ENCODE assay signal across 1 cellular context in the genomic region with DNA sequence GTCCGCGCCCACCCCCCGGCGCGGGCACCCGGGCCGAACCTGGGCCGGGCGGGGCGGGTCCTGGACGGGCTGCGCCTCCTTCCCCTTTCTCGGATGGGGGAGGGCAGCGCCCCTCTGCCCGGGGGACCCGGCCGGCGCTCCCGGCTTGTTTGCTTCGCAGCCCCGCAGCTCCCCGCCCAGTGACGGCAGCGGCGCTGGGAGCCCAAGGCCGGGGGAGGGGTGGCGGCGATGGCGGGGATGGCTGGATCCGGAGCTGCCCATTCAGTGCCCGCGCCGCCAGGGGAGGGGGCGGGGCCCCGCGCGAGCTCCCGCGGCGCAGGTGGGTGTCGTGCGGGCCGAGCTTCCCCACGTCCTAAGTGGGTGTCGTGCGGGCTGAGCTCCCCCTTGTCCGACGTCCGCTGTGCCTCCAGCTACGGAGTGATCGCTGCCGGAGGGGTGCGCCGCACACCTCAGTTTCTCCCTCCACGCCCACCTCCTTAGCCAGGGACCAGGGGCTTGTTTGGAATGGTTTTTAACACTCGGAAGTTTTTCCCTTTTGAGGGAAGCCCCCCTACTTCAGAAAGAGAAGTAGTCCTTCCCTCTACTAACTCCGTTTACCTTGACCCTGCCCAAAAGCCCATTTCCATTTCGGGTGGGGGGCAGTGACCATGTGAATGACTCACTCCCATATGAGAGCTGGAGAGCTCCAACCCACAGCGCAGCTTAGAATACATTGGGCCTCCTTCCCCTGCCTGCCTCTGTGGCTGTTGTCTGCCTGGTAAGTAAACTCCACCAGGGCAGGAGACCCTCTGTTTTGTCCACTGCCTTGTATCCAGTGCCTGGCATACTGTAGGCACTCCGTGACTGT.
A peak's percentile ranks its signal among the peaks of the same experiment; 100 is the strongest.
TF ChIP-seq lines count a peak whose summit lies in the region.

No MANE protein-coding gene starts in this region.

TF ChIP-seq in HepG2, 621 proteins besides CTCF, POLR2A, EP300 and RAD21 (continues in another document):
- TF ChIP-seq MXI1 (IDR thresholded peaks at IDR 0.05; ENCODE audit: borderline replicate concordance, low read depth, low read length) (peak; percentile 43; the same call in 2 of the 3 replicates), HNRNPK (IDR thresholded peaks at IDR 0.05; ENCODE audit: low read depth, low read length, poor library complexity, severe bottlenecking) (peak; percentile 49), TGIF2 (CRISPR knock-in tag; IDR thresholded peaks at IDR 0.05) (no peak), ZNF501 (CRISPR knock-in tag; IDR thresholded peaks at IDR 0.05) (0 out of 2 replicates have a peak, but pooled peaks have one; percentile 41), HNRNPLL (IDR thresholded peaks at IDR 0.05; ENCODE audit: low read depth, low read length, poor library complexity, severe bottlenecking) (peak; percentile 60), ZNF761 (CRISPR knock-in tag; conservative IDR thresholded peaks at IDR 0.05) (no peak), HOXA5 (CRISPR knock-in tag; IDR thresholded peaks at IDR 0.05) (no peak), ZNF30 (CRISPR knock-in tag; IDR thresholded peaks at IDR 0.05) (no peak), EED (CRISPR knock-in tag; IDR thresholded peaks at IDR 0.05) (no peak), HMGA1 (CRISPR knock-in tag; conservative IDR thresholded peaks at IDR 0.05) (no peak), IKZF4 (CRISPR knock-in tag; IDR thresholded peaks at IDR 0.05; ENCODE audit: borderline replicate concordance, low read depth, not compliant biosample characterization) (peak; percentile 67), ZNF317 (CRISPR knock-in tag; IDR thresholded peaks at IDR 0.05) (0 out of 2 replicates have a peak, but pooled peaks have one; percentile 35), ZMYM3 (CRISPR knock-in tag; IDR thresholded peaks at IDR 0.05) (no peak), ZNF614 (CRISPR knock-in tag; IDR thresholded peaks at IDR 0.05; ENCODE audit: borderline replicate concordance) (no peak), PHB2 (IDR thresholded peaks at IDR 0.05; ENCODE audit: partially characterized antibody) (no peak), HDAC1 (CRISPR knock-in tag; IDR thresholded peaks at IDR 0.05) (0 out of 2 replicates have a peak, but pooled peaks have one; percentile 8), ZNF572 (CRISPR knock-in tag; IDR thresholded peaks at IDR 0.05) (0 out of 2 replicates have a peak, but pooled peaks have one; percentile 50), ZNF430 (CRISPR knock-in tag; IDR thresholded peaks at IDR 0.05) (0 out of 2 replicates have a peak, but pooled peaks have one; percentile 37), ZFP82 (CRISPR knock-in tag; IDR thresholded peaks at IDR 0.05; ENCODE audit: borderline replicate concordance) (no peak), SAP130 (CRISPR knock-in tag; IDR thresholded peaks at IDR 0.05; ENCODE audit: low read depth) (peak; percentile 62), KDM2A (CRISPR knock-in tag; IDR thresholded peaks at IDR 0.05; ENCODE audit: borderline replicate concordance, low read depth) (peak; percentile 59; the same call in 1 of the 2 replicates), PTBP1 (IDR thresholded peaks at IDR 0.05; ENCODE audit: low read depth, low read length, poor library complexity, severe bottlenecking) (no peak), U2AF1 (optimal IDR thresholded peaks at IDR 0.05; ENCODE audit: low read depth, low read length) (no peak), MIER3 (CRISPR knock-in tag; IDR thresholded peaks at IDR 0.05; ENCODE audit: borderline replicate concordance) (0 out of 2 replicates have a peak, but pooled peaks have one; percentile 21), ZNF207 (IDR thresholded peaks at IDR 0.05; ENCODE audit: borderline replicate concordance) (no peak), GATAD1 (CRISPR knock-in tag; IDR thresholded peaks at IDR 0.05) (peak; percentile 28), ZNF772 (CRISPR knock-in tag; IDR thresholded peaks at IDR 0.05) (no peak), RARG (CRISPR knock-in tag; IDR thresholded peaks at IDR 0.05; ENCODE audit: low read depth) (no peak), ZNF607 (CRISPR knock-in tag; IDR thresholded peaks at IDR 0.05; ENCODE audit: borderline replicate concordance) (0 out of 2 replicates have a peak, but pooled peaks have one; percentile 49), ZNF350 (CRISPR knock-in tag; IDR thresholded peaks at IDR 0.05; ENCODE audit: borderline replicate concordance, low read depth) (no peak), ZNF563 (CRISPR knock-in tag; IDR thresholded peaks at IDR 0.05) (peak; percentile 65; the same call in 1 of the 2 replicates), ZNF883 (CRISPR knock-in tag; IDR thresholded peaks at IDR 0.05; ENCODE audit: not compliant biosample characterization) (peak; percentile 49)
- TF ChIP-seq, protein P1, sequence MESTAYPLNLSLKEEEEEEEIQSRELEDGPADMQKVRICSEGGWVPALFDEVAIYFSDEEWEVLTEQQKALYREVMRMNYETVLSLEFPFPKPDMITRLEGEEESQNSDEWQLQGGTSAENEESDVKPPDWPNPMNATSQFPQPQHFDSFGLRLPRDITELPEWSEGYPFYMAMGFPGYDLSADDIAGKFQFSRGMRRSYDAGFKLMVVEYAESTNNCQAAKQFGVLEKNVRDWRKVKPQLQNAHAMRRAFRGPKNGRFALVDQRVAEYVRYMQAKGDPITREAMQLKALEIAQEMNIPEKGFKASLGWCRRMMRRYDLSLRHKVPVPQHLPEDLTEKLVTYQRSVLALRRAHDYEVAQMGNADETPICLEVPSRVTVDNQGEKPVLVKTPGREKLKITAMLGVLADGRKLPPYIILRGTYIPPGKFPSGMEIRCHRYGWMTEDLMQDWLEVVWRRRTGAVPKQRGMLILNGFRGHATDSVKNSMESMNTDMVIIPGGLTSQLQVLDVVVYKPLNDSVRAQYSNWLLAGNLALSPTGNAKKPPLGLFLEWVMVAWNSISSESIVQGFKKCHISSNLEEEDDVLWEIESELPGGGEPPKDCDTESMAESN (CRISPR knock-in tag; conservative IDR thresholded peaks at IDR 0.05), result no peak
- TF ChIP-seq, protein P2, sequence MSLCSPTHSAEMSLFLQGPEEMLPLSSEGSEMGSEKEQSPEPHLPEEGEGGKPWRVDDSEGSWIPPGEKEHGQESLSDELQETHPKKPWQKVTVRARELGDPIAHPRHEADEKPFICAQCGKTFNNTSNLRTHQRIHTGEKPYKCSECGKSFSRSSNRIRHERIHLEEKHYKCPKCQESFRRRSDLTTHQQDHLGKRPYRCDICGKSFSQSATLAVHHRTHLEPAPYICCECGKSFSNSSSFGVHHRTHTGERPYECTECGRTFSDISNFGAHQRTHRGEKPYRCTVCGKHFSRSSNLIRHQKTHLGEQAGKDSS (CRISPR knock-in tag; IDR thresholded peaks at IDR 0.05; ENCODE audit: borderline replicate concordance, low read depth), result 0 out of 2 replicates have a peak, but pooled peaks have one; percentile 29
- TF ChIP-seq, protein P3, sequence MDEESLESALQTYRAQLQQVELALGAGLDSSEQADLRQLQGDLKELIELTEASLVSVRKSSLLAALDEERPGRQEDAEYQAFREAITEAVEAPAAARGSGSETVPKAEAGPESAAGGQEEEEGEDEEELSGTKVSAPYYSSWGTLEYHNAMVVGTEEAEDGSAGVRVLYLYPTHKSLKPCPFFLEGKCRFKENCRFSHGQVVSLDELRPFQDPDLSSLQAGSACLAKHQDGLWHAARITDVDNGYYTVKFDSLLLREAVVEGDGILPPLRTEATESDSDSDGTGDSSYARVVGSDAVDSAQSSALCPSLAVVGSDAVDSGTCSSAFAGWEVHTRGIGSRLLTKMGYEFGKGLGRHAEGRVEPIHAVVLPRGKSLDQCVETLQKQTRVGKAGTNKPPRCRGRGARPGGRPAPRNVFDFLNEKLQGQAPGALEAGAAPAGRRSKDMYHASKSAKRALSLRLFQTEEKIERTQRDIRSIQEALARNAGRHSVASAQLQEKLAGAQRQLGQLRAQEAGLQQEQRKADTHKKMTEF (CRISPR knock-in tag; IDR thresholded peaks at IDR 0.05), result 0 out of 2 replicates have a peak, but pooled peaks have one; percentile 5
- TF ChIP-seq, protein P4, sequence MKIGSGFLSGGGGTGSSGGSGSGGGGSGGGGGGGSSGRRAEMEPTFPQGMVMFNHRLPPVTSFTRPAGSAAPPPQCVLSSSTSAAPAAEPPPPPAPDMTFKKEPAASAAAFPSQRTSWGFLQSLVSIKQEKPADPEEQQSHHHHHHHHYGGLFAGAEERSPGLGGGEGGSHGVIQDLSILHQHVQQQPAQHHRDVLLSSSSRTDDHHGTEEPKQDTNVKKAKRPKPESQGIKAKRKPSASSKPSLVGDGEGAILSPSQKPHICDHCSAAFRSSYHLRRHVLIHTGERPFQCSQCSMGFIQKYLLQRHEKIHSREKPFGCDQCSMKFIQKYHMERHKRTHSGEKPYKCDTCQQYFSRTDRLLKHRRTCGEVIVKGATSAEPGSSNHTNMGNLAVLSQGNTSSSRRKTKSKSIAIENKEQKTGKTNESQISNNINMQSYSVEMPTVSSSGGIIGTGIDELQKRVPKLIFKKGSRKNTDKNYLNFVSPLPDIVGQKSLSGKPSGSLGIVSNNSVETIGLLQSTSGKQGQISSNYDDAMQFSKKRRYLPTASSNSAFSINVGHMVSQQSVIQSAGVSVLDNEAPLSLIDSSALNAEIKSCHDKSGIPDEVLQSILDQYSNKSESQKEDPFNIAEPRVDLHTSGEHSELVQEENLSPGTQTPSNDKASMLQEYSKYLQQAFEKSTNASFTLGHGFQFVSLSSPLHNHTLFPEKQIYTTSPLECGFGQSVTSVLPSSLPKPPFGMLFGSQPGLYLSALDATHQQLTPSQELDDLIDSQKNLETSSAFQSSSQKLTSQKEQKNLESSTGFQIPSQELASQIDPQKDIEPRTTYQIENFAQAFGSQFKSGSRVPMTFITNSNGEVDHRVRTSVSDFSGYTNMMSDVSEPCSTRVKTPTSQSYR (CRISPR knock-in tag; IDR thresholded peaks at IDR 0.05; ENCODE audit: borderline replicate concordance), result peak; percentile 80; the same call in 1 of the 2 replicates
- TF ChIP-seq, protein P5, sequence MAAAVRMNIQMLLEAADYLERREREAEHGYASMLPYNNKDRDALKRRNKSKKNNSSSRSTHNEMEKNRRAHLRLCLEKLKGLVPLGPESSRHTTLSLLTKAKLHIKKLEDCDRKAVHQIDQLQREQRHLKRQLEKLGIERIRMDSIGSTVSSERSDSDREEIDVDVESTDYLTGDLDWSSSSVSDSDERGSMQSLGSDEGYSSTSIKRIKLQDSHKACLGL (CRISPR knock-in tag; IDR thresholded peaks at IDR 0.05), result peak; percentile 43; the same call in 1 of the 2 replicates
- TF ChIP-seq, protein P6, sequence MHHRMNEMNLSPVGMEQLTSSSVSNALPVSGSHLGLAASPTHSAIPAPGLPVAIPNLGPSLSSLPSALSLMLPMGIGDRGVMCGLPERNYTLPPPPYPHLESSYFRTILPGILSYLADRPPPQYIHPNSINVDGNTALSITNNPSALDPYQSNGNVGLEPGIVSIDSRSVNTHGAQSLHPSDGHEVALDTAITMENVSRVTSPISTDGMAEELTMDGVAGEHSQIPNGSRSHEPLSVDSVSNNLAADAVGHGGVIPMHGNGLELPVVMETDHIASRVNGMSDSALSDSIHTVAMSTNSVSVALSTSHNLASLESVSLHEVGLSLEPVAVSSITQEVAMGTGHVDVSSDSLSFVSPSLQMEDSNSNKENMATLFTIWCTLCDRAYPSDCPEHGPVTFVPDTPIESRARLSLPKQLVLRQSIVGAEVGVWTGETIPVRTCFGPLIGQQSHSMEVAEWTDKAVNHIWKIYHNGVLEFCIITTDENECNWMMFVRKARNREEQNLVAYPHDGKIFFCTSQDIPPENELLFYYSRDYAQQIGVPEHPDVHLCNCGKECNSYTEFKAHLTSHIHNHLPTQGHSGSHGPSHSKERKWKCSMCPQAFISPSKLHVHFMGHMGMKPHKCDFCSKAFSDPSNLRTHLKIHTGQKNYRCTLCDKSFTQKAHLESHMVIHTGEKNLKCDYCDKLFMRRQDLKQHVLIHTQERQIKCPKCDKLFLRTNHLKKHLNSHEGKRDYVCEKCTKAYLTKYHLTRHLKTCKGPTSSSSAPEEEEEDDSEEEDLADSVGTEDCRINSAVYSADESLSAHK (CRISPR knock-in tag; IDR thresholded peaks at IDR 0.05; ENCODE audit: borderline replicate concordance), result no peak
- TF ChIP-seq, protein P7, sequence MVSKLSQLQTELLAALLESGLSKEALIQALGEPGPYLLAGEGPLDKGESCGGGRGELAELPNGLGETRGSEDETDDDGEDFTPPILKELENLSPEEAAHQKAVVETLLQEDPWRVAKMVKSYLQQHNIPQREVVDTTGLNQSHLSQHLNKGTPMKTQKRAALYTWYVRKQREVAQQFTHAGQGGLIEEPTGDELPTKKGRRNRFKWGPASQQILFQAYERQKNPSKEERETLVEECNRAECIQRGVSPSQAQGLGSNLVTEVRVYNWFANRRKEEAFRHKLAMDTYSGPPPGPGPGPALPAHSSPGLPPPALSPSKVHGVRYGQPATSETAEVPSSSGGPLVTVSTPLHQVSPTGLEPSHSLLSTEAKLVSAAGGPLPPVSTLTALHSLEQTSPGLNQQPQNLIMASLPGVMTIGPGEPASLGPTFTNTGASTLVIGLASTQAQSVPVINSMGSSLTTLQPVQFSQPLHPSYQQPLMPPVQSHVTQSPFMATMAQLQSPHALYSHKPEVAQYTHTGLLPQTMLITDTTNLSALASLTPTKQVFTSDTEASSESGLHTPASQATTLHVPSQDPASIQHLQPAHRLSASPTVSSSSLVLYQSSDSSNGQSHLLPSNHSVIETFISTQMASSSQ (IDR thresholded peaks at IDR 0.05; ENCODE audit: low read depth), result no peak
- TF ChIP-seq, protein P7 (CRISPR knock-in tag; IDR thresholded peaks at IDR 0.05; ENCODE audit: borderline replicate concordance), result no peak
- TF ChIP-seq, protein P8, sequence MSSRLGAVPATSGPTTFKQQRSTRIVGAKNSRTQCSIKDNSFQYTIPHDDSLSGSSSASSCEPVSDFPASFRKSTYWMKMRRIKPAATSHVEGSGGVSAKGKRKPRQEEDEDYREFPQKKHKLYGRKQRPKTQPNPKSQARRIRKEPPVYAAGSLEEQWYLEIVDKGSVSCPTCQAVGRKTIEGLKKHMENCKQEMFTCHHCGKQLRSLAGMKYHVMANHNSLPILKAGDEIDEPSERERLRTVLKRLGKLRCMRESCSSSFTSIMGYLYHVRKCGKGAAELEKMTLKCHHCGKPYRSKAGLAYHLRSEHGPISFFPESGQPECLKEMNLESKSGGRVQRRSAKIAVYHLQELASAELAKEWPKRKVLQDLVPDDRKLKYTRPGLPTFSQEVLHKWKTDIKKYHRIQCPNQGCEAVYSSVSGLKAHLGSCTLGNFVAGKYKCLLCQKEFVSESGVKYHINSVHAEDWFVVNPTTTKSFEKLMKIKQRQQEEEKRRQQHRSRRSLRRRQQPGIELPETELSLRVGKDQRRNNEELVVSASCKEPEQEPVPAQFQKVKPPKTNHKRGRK (CRISPR knock-in tag; IDR thresholded peaks at IDR 0.05), result no peak
- TF ChIP-seq, protein P9, sequence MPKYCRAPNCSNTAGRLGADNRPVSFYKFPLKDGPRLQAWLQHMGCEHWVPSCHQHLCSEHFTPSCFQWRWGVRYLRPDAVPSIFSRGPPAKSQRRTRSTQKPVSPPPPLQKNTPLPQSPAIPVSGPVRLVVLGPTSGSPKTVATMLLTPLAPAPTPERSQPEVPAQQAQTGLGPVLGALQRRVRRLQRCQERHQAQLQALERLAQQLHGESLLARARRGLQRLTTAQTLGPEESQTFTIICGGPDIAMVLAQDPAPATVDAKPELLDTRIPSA (CRISPR knock-in tag; IDR thresholded peaks at IDR 0.05; ENCODE audit: borderline replicate concordance), result 0 out of 2 replicates have a peak, but pooled peaks have one; percentile 29
